In genomic region chr1:213369465-213369864, GRCh38 we compare ENCODE assay signal across 15 cellular contexts.
DNase-seq lines count a peak whose midpoint lies in the region; ATAC-seq and TF ChIP-seq lines count a peak whose summit lies in the region.
"Had no signal": no experiment of that assay in that cellular context is flagged by ENCODE, and none has a peak within 500 bp of the region (broad histone marks: within the 10 kb centered on the region; RNA-seq: fewer than 3 reads in every experiment).

No MANE protein-coding gene starts in this region.

- no peak for TF ChIP-seq POLR2A in right lobe of liver (IDR thresholded peaks at IDR 0.05)

- TF ChIP-seq CTCF in right lobe of liver (IDR thresholded peaks at IDR 0.05), result no peak

- no peaks in the 10 kb centered on the region for H3K9me3 ChIP-seq in right lobe of liver

- H3K27me3 ChIP-seq in right lobe of liver, result no peaks in the 10 kb centered on the region

- no peaks in the 10 kb centered on the region for H3K36me3 ChIP-seq in right lobe of liver

- peak; percentile 13 to 51 (median 43) for ATAC-seq in right lobe of liver
- ATAC-seq in HG02588 (IDR thresholded peaks at IDR 0.05; ENCODE audit: unreplicated experiment), result no peak
- no peak for ATAC-seq in HG02623 (IDR thresholded peaks at IDR 0.05; ENCODE audit: unreplicated experiment)
- ATAC-seq: HCT116, PC-3, Right ventricle myocardium inferior, SK-N-SH treated with all-trans-retinoic acid at 6 μM for 48 hours had no signal

- peak; percentile 48 for DNase-seq in COLO668 (lab: John Stamatoyannopoulos, UW; ENCODE audit: unreplicated experiment)
- DNase-seq in NCI-H146 (lab: John Stamatoyannopoulos, UW), result peak; percentile 54
- DNase-seq in SK-N-DZ (ENCODE audit: low spot score), result peak; percentile 82
- DNase-seq in right lobe of liver, result no peak
- DNase-seq in RKO (ENCODE audit: low spot score), result no peak
- DNase-seq: CD4-positive, alpha-beta T cell; GM23248; KG1; NCI-H2029; PC-3 had no signal

- peaks cover 0 to 28% (median 11%) of the 10 kb centered on the region in 4 donors for H3K4me1 ChIP-seq in right lobe of liver

- H3K27ac ChIP-seq in right lobe of liver, result no peak overlapping the region
- H3K27ac ChIP-seq: GM23248 had no signal

- intact Hi-C loops in right lobe of liver (cut with DNase I), result no loop called here

- 34% methylated on average over 3 of the region's 5 CpGs for WGBS in right lobe of liver (ENCODE audit: insufficient coverage, low coverage, low lambda C conversion rate, missing lambda C conversion rate)

- no peak overlapping the region for H3K4me3 ChIP-seq in right lobe of liver
- H3K4me3 ChIP-seq: GM23248 had no signal

Comparison
In these comparisons a context has a peak if more than half of its experiments do, and no peak if none do; other contexts are left out.
1. DNase-seq: peak in COLO668 (single experiment), NCI-H146 (single experiment) and SK-N-DZ (single experiment); none in right lobe of liver (0 of 3) and RKO (single experiment).
2. ATAC-seq: peak in right lobe of liver (4 of 4); none in HG02588 (single experiment) and HG02623 (single experiment).